In genomic region chr3:195258449-195259145, GRCh38 we compare ENCODE assay signal across 8 cellular contexts. TPM values are rescaled to one million over a fixed set of nuclear protein-coding genes. Genes with fewer than 3 reads are reported as not detected.
DNase-seq lines count a peak whose midpoint lies in the region; ATAC-seq and TF ChIP-seq lines count a peak whose summit lies in the region.

No MANE protein-coding gene starts in this region.

- H3K36me3 Mint-ChIP-seq in activated naive CD8-positive, alpha-beta T cell = peaks cover 3% of the 10 kb centered on the region

- no peak for TF ChIP-seq CTCF in lower leg skin (IDR thresholded peaks at IDR 0.05)

- TF ChIP-seq POLR2A in lower leg skin (IDR thresholded peaks at IDR 0.05) = no peak

- H3K27me3 Mint-ChIP-seq in activated naive CD8-positive, alpha-beta T cell = no peaks in the 10 kb centered on the region

- WGBS in lower leg skin, 2 donors = 66 to 67% methylated on average over 13 of the region's 13 CpGs

- intact Hi-C loops in Right ventricle myocardium superior (cut with DNase I) (loop anchor here (10.0 kb wide), 1 partner anchor 134 kb away; no protein-coding TSS in a partner anchor), cardiac septum (cut with DNase I) (loop anchor here (2.0 to 5.0 kb wide), 4 partner anchors 136 to 586 kb away; partner anchors contain the start of gene LSG1), lower leg skin (cut with DNase I; ENCODE audit: low total_unique reads) (loop anchor here (10.0 kb wide), 1 partner anchor 154 kb away; no protein-coding TSS in a partner anchor)

- peaks cover 17% of the 10 kb centered on the region for H3K4me1 Mint-ChIP-seq in activated naive CD8-positive, alpha-beta T cell (ENCODE audit: low read depth)

- peak overlapping the region; percentile 76 for H3K27ac Mint-ChIP-seq in activated naive CD8-positive, alpha-beta T cell

- no peak overlapping the region for H3K4me3 ChIP-seq in lower leg skin (ENCODE audit: low read depth, poor library complexity, severe bottlenecking)

- ATAC-seq in Right ventricle myocardium superior (ENCODE audit: poor library complexity) (peak; percentile 1), GM21381 (IDR thresholded peaks at IDR 0.05; ENCODE audit: unreplicated experiment) (no peak)

- H3K4me3 Mint-ChIP-seq in activated naive CD8-positive, alpha-beta T cell = peak overlapping the region; percentile 71

- H3K9me3 Mint-ChIP-seq in activated naive CD8-positive, alpha-beta T cell (ENCODE audit: low read depth) = no peaks in the 10 kb centered on the region

- no peak for DNase-seq in Right ventricle myocardium superior
- no peak for DNase-seq in cardiac septum (ENCODE audit: low spot score)
- peak; percentile 31 to 85 for DNase-seq in lower leg skin (ENCODE audit: low spot score in 2 of 2)
- DNase-seq in NOMO-1 treated with dmso at 0.1 percent for 144 hours (lab: John Stamatoyannopoulos, UW; ENCODE audit: unreplicated experiment) = no peak
- DNase-seq in nucleus accumbens (lab: John Stamatoyannopoulos, UW) = no peak
- no peak for DNase-seq in inferior parietal cortex (ENCODE audit: extremely low spot score)

RNA-seq across cellular contexts. Expression of gene XXYLT1, which starts 12.4 kb away (rescaled TPM):
- 2.6 TPM for total RNA-seq in Right ventricle myocardium superior
- total RNA-seq in cardiac septum = 5.9 TPM
- total RNA-seq in lower leg skin = 10 to 100 TPM in 3 of 4 donors, 1 to 10 TPM in 1; 9.7 to 30.1 (median 17.7) TPM

Comparison
In these comparisons a context has a peak if more than half of its experiments do, and no peak if none do; other contexts are left out.
1. DNase-seq: peak in lower leg skin (2 of 2); none in Right ventricle myocardium superior (single experiment), cardiac septum (single experiment), NOMO-1 treated with dmso at 0.1 percent for 144 hours (single experiment), nucleus accumbens (0 of 56) and inferior parietal cortex (single experiment).